Comparison of ENCODE assay signal across 8 cellular contexts in the genomic region with DNA sequence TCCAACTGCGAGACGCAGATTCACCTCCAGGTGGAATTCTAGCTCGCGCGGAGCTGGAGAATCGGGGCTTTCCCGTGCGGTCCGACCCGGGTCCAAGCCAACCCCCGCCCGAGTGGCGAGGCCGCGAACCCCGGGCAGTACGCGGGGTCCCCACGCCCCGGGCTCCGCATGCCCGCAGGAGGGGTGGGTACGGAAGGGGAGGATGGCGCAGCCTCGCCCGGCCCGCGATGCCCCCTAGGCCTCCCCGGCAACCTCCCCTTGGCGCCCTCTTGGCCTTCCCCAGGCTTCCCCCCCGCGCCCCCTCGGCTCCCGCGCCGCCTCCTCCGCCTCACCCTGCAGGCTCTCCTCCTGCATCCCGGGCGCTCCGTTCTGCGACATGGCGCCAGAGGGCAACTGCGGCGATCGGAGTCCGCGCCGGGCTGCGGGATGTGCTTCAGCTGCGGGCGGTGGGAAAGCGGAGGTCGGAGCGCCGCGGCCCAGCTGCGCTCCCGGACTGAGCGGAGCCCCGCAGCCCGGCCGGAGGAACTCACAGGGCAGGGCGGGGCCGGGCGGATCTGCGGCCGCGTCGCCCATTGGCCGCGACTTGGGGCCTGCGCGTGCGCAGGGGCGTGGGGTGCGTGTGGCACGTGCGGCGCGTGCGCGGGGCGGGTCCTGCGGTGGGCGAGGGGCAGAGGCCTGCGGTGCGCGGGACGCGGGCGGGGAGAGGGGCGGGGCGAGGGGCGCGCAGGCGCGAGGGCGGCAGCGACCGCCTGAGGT.
A peak's percentile ranks its signal among the peaks of the same experiment; 100 is the strongest.
DNase-seq lines count a peak whose midpoint lies in the region; ATAC-seq and TF ChIP-seq lines count a peak whose summit lies in the region.

Gene BNIP3, minus strand, starts transcription at position 495 of the 756 bp plus-strand sequence. Its CDS starts 117 bp downstream, at position 378.

- ATAC-seq in GM18508 (IDR thresholded peaks at IDR 0.05; ENCODE audit: insufficient read depth, unreplicated experiment) (peak; percentile 61), HG02981 (IDR thresholded peaks at IDR 0.05; ENCODE audit: unreplicated experiment) (peak; percentile 87)

- no peak within 1 kb of the TSS for H3K27ac ChIP-seq in 22Rv1

- peak; percentile 18 for TF ChIP-seq CTCF in 22Rv1 (IDR thresholded peaks at IDR 0.05)

- DNase-seq in NCI-H2171 (lab: John Stamatoyannopoulos, UW) (peak; percentile 83), iris pigment epithelial cell (ENCODE audit: low read depth) (peak; percentile 93)
- peak; percentile 87 for DNase-seq in activated CD4-positive, CD25-positive, alpha-beta regulatory T cell treated with anti-CD3 and anti-CD28 coated beads, Interleukin-2, amount 50 U/mL, for 16 hours (ENCODE audit: low read depth, low spot score)
- peak; percentile 94 for DNase-seq in central memory CD4-positive, alpha-beta T cell
- peak; percentile 92 to 97 for DNase-seq in stimulated activated CD4-positive, alpha-beta T cell treated with anti-CD3 and anti-CD28 coated beads, Interleukin-12 subunit alpha, Interleukin-12 subunit beta, amount 100 ng/mL, for 24 hours (ENCODE audit: low read depth in 2 of 2)
